Comparison of ENCODE assay signal across 8 cellular contexts in the genomic region with DNA sequence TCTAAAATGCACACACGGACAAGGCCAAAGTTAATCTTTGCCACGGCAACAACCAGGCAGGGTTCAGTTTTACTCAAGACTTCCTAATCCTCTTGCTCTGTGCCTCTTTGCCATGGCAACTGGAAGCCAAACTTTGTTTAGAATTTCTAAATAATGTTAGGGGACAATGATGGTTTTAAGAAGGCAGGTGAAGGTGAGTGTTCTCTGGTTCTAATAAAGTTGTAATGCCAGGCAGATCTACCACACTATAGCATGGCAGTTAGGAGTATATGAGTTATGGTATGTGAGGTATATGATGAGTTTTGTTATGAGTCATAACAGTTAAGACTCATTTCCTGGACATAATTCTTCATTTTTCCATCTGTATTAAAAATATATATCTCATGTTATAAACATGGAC. TPM values are rescaled to one million over a fixed set of nuclear protein-coding genes. Genes with fewer than 3 reads are reported as not detected.
DNase-seq lines count a peak whose midpoint lies in the region; ATAC-seq, FAIRE-seq and TF ChIP-seq lines count a peak whose summit lies in the region.

No MANE protein-coding gene starts in this region.

- no peak overlapping the region for H2BK12ac ChIP-seq in mesenchymal stem cell (ENCODE audit: low read length in 2 of 2)

- H3K79me2 ChIP-seq in DND-41 (ENCODE audit: insufficient read depth, low read length) = peaks cover 74% of the 10 kb centered on the region

- H3K27ac ChIP-seq in DND-41 (ENCODE audit: low read length) (peak overlapping the region; percentile 84), upper lobe of left lung (peak overlapping the region; percentile 67 to 77 (median 76)), colonic mucosa (no peak overlapping the region), mesenchymal stem cell (ENCODE audit: low read length, poor library complexity, severe bottlenecking) (no peak overlapping the region)

- DNase-seq in DND-41 = no peak
- DNase-seq in HTR-8/SVneo (ENCODE audit: insufficient read length, low spot score) = peak; percentile 9
- DNase-seq in activated naive CD8-positive, alpha-beta T cell treated with anti-CD3 and anti-CD28 coated beads, Interleukin-2, amount 10 ng/mL, durations not matched to agents 7 days and 5 days = no peak
- DNase-seq in upper lobe of left lung = no peak
- no peak for DNase-seq in iPS-NIHi11 (ENCODE audit: low spot score)
- DNase-seq in colonic mucosa = no peak
- DNase-seq in mesenchymal stem cell = no peak

- H3K27me3 ChIP-seq in DND-41 (ENCODE audit: insufficient read depth, low read length, poor library complexity) = no peaks in the 10 kb centered on the region
- no peaks in the 10 kb centered on the region for H3K27me3 ChIP-seq in upper lobe of left lung
- H3K27me3 ChIP-seq in colonic mucosa = no peaks in the 10 kb centered on the region
- H3K27me3 ChIP-seq in mesenchymal stem cell (ENCODE audit: control insufficient read depth in 1 of 2, insufficient read depth in 1 of 2, low read length in 2 of 2) = no peaks in the 10 kb centered on the region

- H3K9me3 Mint-ChIP-seq in activated naive CD8-positive, alpha-beta T cell treated with anti-CD3 and anti-CD28 coated beads, Interleukin-2, amount 10 ng/mL, durations not matched to agents 7 days and 5 days = no peaks in the 10 kb centered on the region

- H3K4me3 ChIP-seq in DND-41 (ENCODE audit: low read depth in 1 of 2, low read length in 2 of 2) (peak overlapping the region; percentile 41 to 58; a peak in 3 of 4 replicates), upper lobe of left lung (peak overlapping the region in 3 of 4 donors; percentile 5 to 38 (median 37)), colonic mucosa (no peak overlapping the region), mesenchymal stem cell (ENCODE audit: insufficient read depth in 1 of 2, low read depth in 1 of 2, low read length in 2 of 2) (no peak overlapping the region)

- H3K27me3 Mint-ChIP-seq in activated naive CD8-positive, alpha-beta T cell treated with anti-CD3 and anti-CD28 coated beads, Interleukin-2, amount 10 ng/mL, durations not matched to agents 7 days and 5 days = no peaks in the 10 kb centered on the region

- H3K4ac ChIP-seq in mesenchymal stem cell (ENCODE audit: low read depth in 1 of 2, low read length in 2 of 2) = no peak overlapping the region

- H2BK120ac ChIP-seq in mesenchymal stem cell (ENCODE audit: low read depth, low read length) = no peak overlapping the region

- H3K9ac ChIP-seq in DND-41 (ENCODE audit: low read depth, low read length) (peak overlapping the region; percentile 58), colonic mucosa (ENCODE audit: low read depth in 2 of 2, low read length in 2 of 2) (no peak overlapping the region), mesenchymal stem cell (ENCODE audit: low read length) (no peak overlapping the region)

- H4K91ac ChIP-seq in mesenchymal stem cell (ENCODE audit: low read length) = no peak overlapping the region

- H3K36me3 ChIP-seq in DND-41 (ENCODE audit: insufficient read depth, low read length) (no peaks in the 10 kb centered on the region), upper lobe of left lung (no peaks in the 10 kb centered on the region), colonic mucosa (no peaks in the 10 kb centered on the region), mesenchymal stem cell (ENCODE audit: control insufficient read depth in 1 of 2, insufficient read depth in 2 of 2, low read depth in 1 of 2, low read length in 2 of 2) (no peaks in the 10 kb centered on the region)

- H3K23ac ChIP-seq in mesenchymal stem cell (ENCODE audit: low read length in 2 of 2) = no peak overlapping the region

- peak; percentile 77 for FAIRE-seq in HTR-8/SVneo (lab: Jason Lieb, UNC)

- H3K18ac ChIP-seq in mesenchymal stem cell (ENCODE audit: low read depth in 1 of 2, low read length in 2 of 2) = no peak overlapping the region

- no peak overlapping the region for H2AK5ac ChIP-seq in mesenchymal stem cell (ENCODE audit: low read length, severe bottlenecking)

- no peak for TF ChIP-seq EP300 in upper lobe of left lung (IDR thresholded peaks at IDR 0.05)

- H4K8ac ChIP-seq in mesenchymal stem cell (ENCODE audit: low read length) = no peak overlapping the region

- no peak for TF ChIP-seq CTCF in DND-41 (IDR thresholded peaks at IDR 0.05; ENCODE audit: borderline replicate concordance, extremely low read depth, low read length, poor library complexity, severe bottlenecking)
- TF ChIP-seq CTCF in upper lobe of left lung (IDR thresholded peaks at IDR 0.05) = no peak
- TF ChIP-seq CTCF in colonic mucosa (IDR thresholded peaks at IDR 0.05) = no peak

- H2BK5ac ChIP-seq in mesenchymal stem cell (ENCODE audit: low read depth, low read length, poor library complexity, severe bottlenecking) = no peak overlapping the region

- H3K27ac Mint-ChIP-seq in activated naive CD8-positive, alpha-beta T cell treated with anti-CD3 and anti-CD28 coated beads, Interleukin-2, amount 10 ng/mL, durations not matched to agents 7 days and 5 days = peak overlapping the region; percentile 98

- H3K14ac ChIP-seq in mesenchymal stem cell (ENCODE audit: low read length in 2 of 2) = no peak overlapping the region

- peaks cover 41% of the 10 kb centered on the region for H3K36me3 Mint-ChIP-seq in activated naive CD8-positive, alpha-beta T cell treated with anti-CD3 and anti-CD28 coated beads, Interleukin-2, amount 10 ng/mL, durations not matched to agents 7 days and 5 days

- H3K4me2 ChIP-seq in DND-41 (ENCODE audit: insufficient read depth, low read length) = peak overlapping the region; percentile 62
- H3K4me2 ChIP-seq in mesenchymal stem cell (ENCODE audit: low read length, poor library complexity, severe bottlenecking) = no peak overlapping the region

- 48 to 56% methylated on average over 2 of the region's 2 CpGs for WGBS in upper lobe of left lung, 2 donors
- 95% methylated on average over 2 of the region's 2 CpGs for WGBS in mesenchymal stem cell

- H3K4me1 ChIP-seq in DND-41 (ENCODE audit: insufficient read depth, low read length) (peaks cover 50% of the 10 kb centered on the region), upper lobe of left lung (no peaks in the 10 kb centered on the region), colonic mucosa (no peaks in the 10 kb centered on the region), mesenchymal stem cell (ENCODE audit: control insufficient read depth, insufficient read depth, low read depth, low read length) (no peaks in the 10 kb centered on the region)

- no peak overlapping the region for H2BK15ac ChIP-seq in mesenchymal stem cell (ENCODE audit: low read depth, poor library complexity, severe bottlenecking)

- H3K4me3 Mint-ChIP-seq in activated naive CD8-positive, alpha-beta T cell treated with anti-CD3 and anti-CD28 coated beads, Interleukin-2, amount 10 ng/mL, durations not matched to agents 7 days and 5 days = peak overlapping the region; percentile 98

- intact Hi-C loops in colonic mucosa (cut with DNase I) = no loop called here

- ATAC-seq in DND-41 (ENCODE audit: insufficient read depth, low read depth) (peak; percentile 70), GM21360 (IDR thresholded peaks at IDR 0.05; ENCODE audit: unreplicated experiment) (peak; percentile 49), upper lobe of left lung (ENCODE audit: low FRiP score in 2 of 2) (peak in 1 of 2 donors; percentile 41)
- peak; percentile 71 for ATAC-seq in activated naive CD8-positive, alpha-beta T cell treated with anti-CD3 and anti-CD28 coated beads, Interleukin-2, amount 10 ng/mL, durations not matched to agents 7 days and 5 days (ENCODE audit: low read depth)

- 0 out of 2 replicates have a peak overlapping the region, but pooled peaks have one; percentile 7 for H2AFZ ChIP-seq in DND-41 (ENCODE audit: low read depth, low read length)
- H2AFZ ChIP-seq in mesenchymal stem cell (ENCODE audit: low read depth, low read length) = no peak overlapping the region

- POLR2A ChIA-PET in activated naive CD8-positive, alpha-beta T cell treated with anti-CD3 and anti-CD28 coated beads, Interleukin-2, amount 10 ng/mL, durations not matched to agents 7 days and 5 days (lab: Charles Lee) = interaction anchor here (1.1 to 1.7 kb wide), 3 partner anchors 15 to 38 kb away, joined by 4 to 8 read pairs (median 4); no protein-coding TSS in a partner anchor

- no peak for TF ChIP-seq POLR2A in upper lobe of left lung (IDR thresholded peaks at IDR 0.05)

- no peaks in the 10 kb centered on the region for H4K20me1 ChIP-seq in DND-41 (ENCODE audit: insufficient read depth, low read length)

- peaks cover 42% of the 10 kb centered on the region for H3K4me1 Mint-ChIP-seq in activated naive CD8-positive, alpha-beta T cell treated with anti-CD3 and anti-CD28 coated beads, Interleukin-2, amount 10 ng/mL, durations not matched to agents 7 days and 5 days

- no peaks in the 10 kb centered on the region for H3K9me3 ChIP-seq in DND-41 (ENCODE audit: insufficient read depth, low read length, severe bottlenecking)
- no peaks in the 10 kb centered on the region for H3K9me3 ChIP-seq in upper lobe of left lung
- no peaks in the 10 kb centered on the region for H3K9me3 ChIP-seq in colonic mucosa
- H3K9me3 ChIP-seq in mesenchymal stem cell (ENCODE audit: control insufficient read depth, low read length) = no peaks in the 10 kb centered on the region

- no peaks in the 10 kb centered on the region for H3K79me1 ChIP-seq in mesenchymal stem cell (replicated peaks; ENCODE audit: low read length, poor library complexity, severe bottlenecking)

RNA-seq across cellular contexts. Expression of gene PTPRC, which starts 2.7 kb away (rescaled TPM):
- total RNA-seq in activated naive CD8-positive, alpha-beta T cell treated with anti-CD3 and anti-CD28 coated beads, Interleukin-2, amount 10 ng/mL, durations not matched to agents 7 days and 5 days = 100 to 1,000 TPM; 828 to 854 TPM
- total RNA-seq in upper lobe of left lung (100 to 1,000 TPM in 3 of 6 donors, 10 to 100 TPM in 3; 70.2 to 171 (median 101) TPM), colonic mucosa (10 to 100 TPM; 11.2 to 18.7 TPM)
- 0.01 TPM for polyA plus RNA-seq in mesenchymal stem cell (2013, experiment 1 of 2)
- 0.01 TPM for polyA plus RNA-seq in mesenchymal stem cell (2013, experiment 2 of 2)

Comparison
In these comparisons a context has a peak if more than half of its experiments do, and no peak if none do; other contexts are left out.
1. H3K27ac ChIP-seq: peak in DND-41 (single experiment) and upper lobe of left lung (4 of 4); none in colonic mucosa (single experiment) and mesenchymal stem cell (single experiment).
2. H3K4me3 ChIP-seq: peak in DND-41 (2 of 2) and upper lobe of left lung (3 of 4); none in colonic mucosa (single experiment) and mesenchymal stem cell (0 of 2).
3. RNA of gene PTPRC, which starts 2.7 kb away (total RNA-seq): 828 to 854 TPM in activated naive CD8-positive, alpha-beta T cell treated with anti-CD3 and anti-CD28 coated beads, Interleukin-2, amount 10 ng/mL, durations not matched to agents 7 days and 5 days; 70.2 to 171 TPM in upper lobe of left lung and 11.2 to 18.7 TPM in colonic mucosa; every median in the first group is over 4 times any median in the second.